In the genomic region with DNA sequence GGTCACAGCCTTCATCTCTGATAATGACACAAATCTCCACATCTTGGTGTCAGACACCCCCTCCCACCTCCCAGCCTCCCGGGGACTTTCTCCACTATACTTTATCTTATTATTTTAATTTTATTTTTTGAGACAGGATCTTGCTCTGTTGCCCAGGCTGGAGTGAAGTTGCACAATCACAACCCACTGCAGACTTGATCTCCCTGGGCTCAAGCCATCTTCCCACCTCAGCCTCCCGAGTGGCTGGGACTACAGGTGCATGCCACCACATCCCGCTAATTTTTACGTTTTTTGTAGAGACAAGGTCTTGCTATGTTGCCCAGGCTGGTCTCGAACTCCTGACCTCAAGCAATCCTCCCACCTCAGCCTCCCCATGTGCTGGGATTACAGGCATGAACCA, we compare ENCODE assay signal across 4 cellular contexts. TPM values are rescaled to one million over a fixed set of nuclear protein-coding genes. Genes with fewer than 3 reads are reported as not detected.
DNase-seq lines count a peak whose midpoint lies in the region; ATAC-seq, FAIRE-seq and TF ChIP-seq lines count a peak whose summit lies in the region.
"Not testable (repeated sequence)": the region's sequence is repeated elsewhere in the genome, so short reads cannot be mapped to it uniquely, and the experiment has no call there.

No MANE protein-coding gene starts in this region.

- DNase-seq in K562 (ENCODE audit: extremely low read depth in 1 of 4, low spot score in 3 of 4); HepG2 (ENCODE audit: low spot score): not testable (repeated sequence)

- not testable (repeated sequence) for H4K20me1 ChIP-seq in K562 (replicated peaks; ENCODE audit: control insufficient read depth, insufficient read depth, low read length); HepG2 (ENCODE audit: insufficient read depth, low read length)

- H2AFZ ChIP-seq in K562 (ENCODE audit: low read depth, low read length); HepG2 (ENCODE audit: low read length): not testable (repeated sequence)

- not testable (repeated sequence) for H3K9me1 ChIP-seq in K562 (ENCODE audit: control insufficient read depth, insufficient read depth, low read length)

- not testable (repeated sequence) for H3K9ac ChIP-seq in K562 (ENCODE audit: insufficient read depth in 1 of 2, low read depth in 2 of 2, low read length in 2 of 2); HepG2 (ENCODE audit: insufficient read depth, low read depth, low read length)

- H3K36me3 ChIP-seq in HEK293 (ENCODE audit: control insufficient read depth in 2 of 2, insufficient read depth in 1 of 2, low read length in 2 of 2); K562 (ENCODE audit: control insufficient read depth, insufficient read depth, low read length); HepG2 (replicated peaks in 1 of 2; ENCODE audit: control insufficient read depth in 1 of 2, insufficient read depth in 2 of 2, low read length in 2 of 2): not testable (repeated sequence)

- POLR2A ChIA-PET in HEK293 (lab: Yijun Ruan, JAX), result interaction anchor here (0.6 kb wide), 1 partner anchor 326 kb away, joined by 3 read pairs; no protein-coding TSS in a partner anchor
- POLR2A ChIA-PET in K562 (lab: Yijun Ruan, JAX); HepG2 (lab: Yijun Ruan, JAX): not testable (repeated sequence)

- H3K27ac ChIP-seq in HEK293 (ENCODE audit: extremely low read depth, low read depth, low read length); K562 (ENCODE audit: extremely low read depth, low read depth, low read length); HepG2 (ENCODE audit: extremely low read length, insufficient read depth, low read length): not testable (repeated sequence)

- not testable (repeated sequence) for FAIRE-seq in K562 (lab: Jason Lieb, UNC); HepG2 (lab: Jason Lieb, UNC)

- BruUV-seq in K562 (replicated peaks; lab: Mats Ljungman, UMichigan); HepG2 (replicated peaks; lab: Mats Ljungman, UMichigan): not testable (repeated sequence)

- not testable (repeated sequence) for H3K79me2 ChIP-seq in K562 (ENCODE audit: control insufficient read depth, insufficient read depth, low read length); HepG2 (ENCODE audit: insufficient read depth, low read length)

- in situ Hi-C loops in K562 (cut with MboI); HepG2 (cut with HindIII; ENCODE audit: extremely low pct_ligation_motif_present, low pct_unique_long_range_greater_than_20kb): not testable (repeated sequence)

- not testable (repeated sequence) for H3K27me3 ChIP-seq in K562 (ENCODE audit: control insufficient read depth in 2 of 2, insufficient read depth in 2 of 2, low read length in 2 of 2)
- peaks cover 2 to 12% of the 10 kb centered on the region in 2 experiments; a peak in 3 of 5 replicates for H3K27me3 ChIP-seq in HepG2 (ENCODE audit: control insufficient read depth in 1 of 2, insufficient read depth in 2 of 2, low read length in 2 of 2)

- WGBS in K562 (ENCODE audit: insufficient coverage, low coverage, missing lambda C conversion rate), result 10% methylated on average over 5 of the region's 5 CpGs
- 9% methylated on average over 5 of the region's 5 CpGs for WGBS in HepG2 (ENCODE audit: low lambda C conversion rate)

- TF ChIP-seq RAD21 in K562 (CRISPR knock-in tag; conservative IDR thresholded peaks at IDR 0.05 in 1 of 2, IDR thresholded peaks at IDR 0.05 in 1 of 2); HepG2 (CRISPR knock-in tag; IDR thresholded peaks at IDR 0.05): not testable (repeated sequence)

- TF ChIP-seq EP300 in K562 (IDR thresholded peaks at IDR 0.05; ENCODE audit: low read length); HepG2 (IDR thresholded peaks at IDR 0.05; ENCODE audit: low read depth in 2 of 2, low read length in 2 of 2); HepG2 (CRISPR knock-in tag; IDR thresholded peaks at IDR 0.05; ENCODE audit: borderline replicate concordance): not testable (repeated sequence)

- not testable (repeated sequence) for TF ChIP-seq CTCF in HEK293 (tag by site-specific recombination; IDR thresholded peaks at IDR 0.05); K562 (IDR thresholded peaks at IDR 0.05 in 2 of 3, conservative IDR thresholded peaks at IDR 0.05 in 1 of 3; ENCODE audit: insufficient read depth in 2 of 3, low read depth in 1 of 3, low read length in 3 of 3); HepG2 (CRISPR knock-in tag; IDR thresholded peaks at IDR 0.05)

- not testable (repeated sequence) for ATAC-seq in K562, HepG2

- intact Hi-C loops in K562 (cut with micrococcal nuclease); HepG2 (cut with micrococcal nuclease; ENCODE audit: unreplicated experiment): not testable (repeated sequence)

- not testable (repeated sequence) for H3K9me3 ChIP-seq in HEK293 (ENCODE audit: control insufficient read depth, insufficient read depth, low read depth, low read length); K562 (replicated peaks; ENCODE audit: control insufficient read depth, insufficient read depth, low read depth, low read length); iPS-18c (ENCODE audit: control insufficient read depth, insufficient read depth, low read length); HepG2 (ENCODE audit: low read length)

- not testable (repeated sequence) for H3K4me3 ChIP-seq in HEK293 (ENCODE audit: low read depth, low read length); K562; HepG2 (replicated peaks in 1 of 3; ENCODE audit: insufficient read depth in 1 of 3, low read depth in 2 of 3, low read length in 3 of 3)
- peak overlapping the region; percentile 15; the same call in 1 of the 2 replicates for H3K4me3 ChIP-seq in iPS-18c (ENCODE audit: insufficient read depth, low read depth, low read length)

- CTCF ChIA-PET in HEK293 (lab: Yijun Ruan, JAX); K562 (lab: Yijun Ruan, JAX; ENCODE audit: low intra/inter-chr PET ratio); HepG2 (lab: Yijun Ruan, JAX; ENCODE audit: low intra/inter-chr PET ratio, low total read pairs): not testable (repeated sequence)

- not testable (repeated sequence) for H3K4me2 ChIP-seq in K562 (ENCODE audit: insufficient read depth, low read length); HepG2 (ENCODE audit: low read depth, low read length)

- TF ChIP-seq POLR2A in K562 (conservative IDR thresholded peaks at IDR 0.05); HepG2 (IDR thresholded peaks at IDR 0.05; ENCODE audit: insufficient read depth in 1 of 2, low read depth in 2 of 2, low read length in 2 of 2): not testable (repeated sequence)

- not testable (repeated sequence) for H3K4me1 ChIP-seq in HEK293 (ENCODE audit: control insufficient read depth, insufficient read depth, low read length); K562 (replicated peaks in 1 of 2; ENCODE audit: control insufficient read depth in 2 of 2, insufficient read depth in 2 of 2, low read length in 2 of 2); HepG2 (ENCODE audit: insufficient read depth, low read length)

RNA-seq across cellular contexts. Expression of a gene that starts 42.6 kb away (rescaled TPM):
- total RNA-seq in K562 (2011; cell fraction: chromatin; rRNA removed; ENCODE audit: low replicate concordance), result 62.3 and 79.4 TPM in 2 replicates
- 43.7 and 50.0 TPM in 2 replicates for total RNA-seq in K562 (2011; cell fraction: nucleolus; rRNA removed)
- 58.1 and 66.7 TPM in 2 replicates for total RNA-seq in K562 (2011; cell fraction: nucleoplasm; rRNA removed)
- total RNA-seq in K562 (2014; rRNA removed) (24.0 and 27.6 TPM in 2 replicates), K562 (2014; rRNA removed; fragmentation: Illumina TruSeq; extraction: Trizol) (31.0 and 31.6 TPM in 2 replicates), K562 (2015; rRNA removed; fragmentation: Illumina TruSeq; extraction: Trizol) (30.8 and 32.0 TPM in 2 replicates), K562 (2021) (28.5 and 33.9 TPM in 2 replicates), HepG2 (2016; rRNA removed; fragmentation: Illumina TruSeq; extraction: Trizol) (11.9 and 13.9 TPM in 2 replicates)
- polyA plus RNA-seq in K562 (2011; rRNA removed) (20.8 and 27.9 TPM in 2 replicates), K562 (2014; fragmentation: Illumina TruSeq; extraction: Trizol) (26.1 and 30.0 TPM in 2 replicates), K562 (2014; fragmentation: Nextera tagmentation; extraction: Ambion mirVana) (10 to 100 TPM in 1 of 2 experiments, 1 to 10 TPM in 1; 8.2 to 34.0 TPM), K562 (2014; rRNA removed) (19.2 and 19.7 TPM in 2 replicates), HepG2 (2011; rRNA removed) (5.8 and 5.9 TPM in 2 replicates)
- 13.4 TPM in 2 replicates for polyA plus RNA-seq in K562 (2011; cell fraction: cytosol; rRNA removed)
- 34.3 and 42.1 TPM in 2 replicates for polyA plus RNA-seq in K562 (2011; cell fraction: nucleus; rRNA removed)
- polyA plus RNA-seq in K562 (2012), result 15.3 and 16.4 TPM in 2 replicates
- polyA minus RNA-seq in K562 (2011; rRNA and poly(A)+ RNA removed), result 39.3 and 45.2 TPM in 2 replicates
- 11.9 and 21.9 TPM in 2 replicates for polyA minus RNA-seq in K562 (2011; cell fraction: cytosol; rRNA and poly(A)+ RNA removed)
- 21.1 and 29.0 TPM in 2 replicates for polyA minus RNA-seq in K562 (2011; cell fraction: nucleus; rRNA and poly(A)+ RNA removed)
- total RNA-seq in HepG2 (2016; cell fraction: cytosol; rRNA removed; fragmentation: Illumina TruSeq; extraction: Trizol; ENCODE audit: low read depth), result 5.7 and 5.9 TPM in 2 replicates
- 12.2 and 15.6 TPM in 2 replicates for total RNA-seq in HepG2 (2016; cell fraction: insoluble cytoplasmic fraction; rRNA removed; fragmentation: Illumina TruSeq; extraction: Trizol)
- 14.1 and 14.5 TPM in 2 replicates for total RNA-seq in HepG2 (2016; cell fraction: membrane; rRNA removed; fragmentation: Illumina TruSeq; extraction: Trizol)
- total RNA-seq in HepG2 (2016; cell fraction: nucleus; rRNA removed; fragmentation: Illumina TruSeq; extraction: Trizol), result 10.8 and 11.0 TPM in 2 replicates
- polyA plus RNA-seq in HepG2 (2011; cell fraction: cytosol; rRNA removed), result 4.4 and 5.0 TPM in 2 replicates
- 8.9 and 10.0 TPM in 2 replicates for polyA plus RNA-seq in HepG2 (2011; cell fraction: nucleus; rRNA removed)
- 4.4 and 4.7 TPM in 2 replicates for polyA plus RNA-seq in HepG2 (2012)
- 0.80 and 1.1 TPM in 2 replicates for polyA plus RNA-seq in HepG2 (2016; cell fraction: cytosol; fragmentation: Illumina TruSeq; extraction: Trizol; ENCODE audit: low read depth)
- polyA plus RNA-seq in HepG2 (2016; cell fraction: insoluble cytoplasmic fraction; fragmentation: Illumina TruSeq; extraction: Trizol; ENCODE audit: low read depth), result 11.9 and 12.5 TPM in 2 replicates
- 2.0 and 2.1 TPM in 2 replicates for polyA plus RNA-seq in HepG2 (2016; cell fraction: membrane; fragmentation: Illumina TruSeq; extraction: Trizol; ENCODE audit: low read depth)
- 11.9 and 14.0 TPM in 2 replicates for polyA plus RNA-seq in HepG2 (2016; cell fraction: nucleus; fragmentation: Illumina TruSeq; extraction: Trizol; ENCODE audit: insufficient read depth, low read depth)
- polyA minus RNA-seq in HepG2 (2011; rRNA and poly(A)+ RNA removed; ENCODE audit: low replicate concordance), result 11.5 and 34.6 TPM in 2 replicates
- 3.4 and 7.7 TPM in 2 replicates for polyA minus RNA-seq in HepG2 (2011; cell fraction: cytosol; rRNA and poly(A)+ RNA removed)
- polyA minus RNA-seq in HepG2 (2011; cell fraction: nucleus; rRNA and poly(A)+ RNA removed), result 13.1 and 17.5 TPM in 2 replicates

RNA-seq across cellular contexts. Expression of a gene that starts 43.2 kb away (rescaled TPM):
- total RNA-seq in K562 (2011; cell fraction: chromatin; rRNA removed; ENCODE audit: low replicate concordance), result 91.2 and 165 TPM in 2 replicates
- total RNA-seq in K562 (2011; cell fraction: nucleolus; rRNA removed), result 66.3 and 85.0 TPM in 2 replicates
- total RNA-seq in K562 (2011; cell fraction: nucleoplasm; rRNA removed), result 86.5 and 113 TPM in 2 replicates
- total RNA-seq in K562 (2014; rRNA removed), result 32.7 and 34.8 TPM in 2 replicates
- total RNA-seq in K562 (2014; rRNA removed; fragmentation: Illumina TruSeq; extraction: Trizol), result 43.3 and 49.8 TPM in 2 replicates
- 42.9 TPM in 2 replicates for total RNA-seq in K562 (2015; rRNA removed; fragmentation: Illumina TruSeq; extraction: Trizol)
- total RNA-seq in K562 (2021), result 49.7 and 54.4 TPM in 2 replicates
- polyA plus RNA-seq in K562 (2011; rRNA removed), result 42.8 and 45.3 TPM in 2 replicates
- polyA plus RNA-seq in K562 (2011; cell fraction: cytosol; rRNA removed), result 34.7 and 47.2 TPM in 2 replicates
- polyA plus RNA-seq in K562 (2011; cell fraction: nucleus; rRNA removed), result 43.9 and 50.7 TPM in 2 replicates
- 57.4 and 62.2 TPM in 2 replicates for polyA plus RNA-seq in K562 (2012)
- 79.4 and 94.3 TPM in 2 replicates for polyA plus RNA-seq in K562 (2014; fragmentation: Illumina TruSeq; extraction: Trizol)
- 10 to 100 TPM; 33.3 to 55.9 TPM for polyA plus RNA-seq in K562 (2014; fragmentation: Nextera tagmentation; extraction: Ambion mirVana)
- 25.6 and 35.9 TPM in 2 replicates for polyA plus RNA-seq in K562 (2014; rRNA removed)
- polyA minus RNA-seq in K562 (2011; rRNA and poly(A)+ RNA removed), result 23.6 and 24.3 TPM in 2 replicates
- 15.4 and 22.8 TPM in 2 replicates for polyA minus RNA-seq in K562 (2011; cell fraction: cytosol; rRNA and poly(A)+ RNA removed)
- 21.0 and 35.8 TPM in 2 replicates for polyA minus RNA-seq in K562 (2011; cell fraction: nucleus; rRNA and poly(A)+ RNA removed)
- total RNA-seq in HepG2 (2016; rRNA removed; fragmentation: Illumina TruSeq; extraction: Trizol), result 25.6 and 28.3 TPM in 2 replicates
- 10.4 and 11.6 TPM in 2 replicates for total RNA-seq in HepG2 (2016; cell fraction: cytosol; rRNA removed; fragmentation: Illumina TruSeq; extraction: Trizol; ENCODE audit: low read depth)
- total RNA-seq in HepG2 (2016; cell fraction: insoluble cytoplasmic fraction; rRNA removed; fragmentation: Illumina TruSeq; extraction: Trizol), result 22.9 and 27.1 TPM in 2 replicates
- total RNA-seq in HepG2 (2016; cell fraction: membrane; rRNA removed; fragmentation: Illumina TruSeq; extraction: Trizol), result 18.0 and 21.0 TPM in 2 replicates
- total RNA-seq in HepG2 (2016; cell fraction: nucleus; rRNA removed; fragmentation: Illumina TruSeq; extraction: Trizol), result 20.3 and 23.2 TPM in 2 replicates
- 16.8 and 23.8 TPM in 2 replicates for polyA plus RNA-seq in HepG2 (2011; rRNA removed)
- 12.1 and 17.8 TPM in 2 replicates for polyA plus RNA-seq in HepG2 (2011; cell fraction: cytosol; rRNA removed)
- polyA plus RNA-seq in HepG2 (2011; cell fraction: nucleus; rRNA removed), result 31.8 and 34.6 TPM in 2 replicates
- polyA plus RNA-seq in HepG2 (2012), result 21.1 and 21.2 TPM in 2 replicates
- 11.8 and 13.6 TPM in 2 replicates for polyA plus RNA-seq in HepG2 (2016; cell fraction: cytosol; fragmentation: Illumina TruSeq; extraction: Trizol; ENCODE audit: low read depth)
- polyA plus RNA-seq in HepG2 (2016; cell fraction: insoluble cytoplasmic fraction; fragmentation: Illumina TruSeq; extraction: Trizol; ENCODE audit: low read depth), result 33.2 and 33.9 TPM in 2 replicates
- 15.6 and 18.4 TPM in 2 replicates for polyA plus RNA-seq in HepG2 (2016; cell fraction: membrane; fragmentation: Illumina TruSeq; extraction: Trizol; ENCODE audit: low read depth)
- 26.8 and 29.2 TPM in 2 replicates for polyA plus RNA-seq in HepG2 (2016; cell fraction: nucleus; fragmentation: Illumina TruSeq; extraction: Trizol; ENCODE audit: insufficient read depth, low read depth)
- polyA minus RNA-seq in HepG2 (2011; rRNA and poly(A)+ RNA removed; ENCODE audit: low replicate concordance), result 15.7 and 37.7 TPM in 2 replicates
- polyA minus RNA-seq in HepG2 (2011; cell fraction: cytosol; rRNA and poly(A)+ RNA removed), result 4.7 and 10.4 TPM in 2 replicates
- polyA minus RNA-seq in HepG2 (2011; cell fraction: nucleus; rRNA and poly(A)+ RNA removed), result 25.6 and 30.6 TPM in 2 replicates
